In the genomic region with DNA sequence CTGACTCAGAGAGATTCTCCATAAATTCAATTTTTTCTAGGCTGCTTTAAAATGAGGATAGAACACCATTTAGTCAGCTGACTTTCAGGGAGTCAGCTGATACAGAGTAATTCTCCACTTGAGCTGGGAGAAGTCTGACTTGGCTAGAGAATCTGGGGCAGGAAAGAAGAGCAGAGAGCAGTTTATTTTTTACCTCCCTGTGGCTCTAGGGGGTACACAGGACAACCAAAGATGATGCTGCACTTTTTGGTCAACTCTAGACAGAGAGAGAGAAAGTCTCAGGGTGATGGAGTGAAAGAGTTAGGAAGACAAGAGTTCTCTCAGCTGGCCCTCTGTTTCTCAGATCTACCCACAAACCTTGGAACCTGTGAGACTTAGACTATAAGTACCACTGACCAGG, we compare ENCODE assay signal across 1 cellular context.
TF ChIP-seq lines count a peak whose summit lies in the region.

No MANE protein-coding gene starts in this region.

TF ChIP-seq in K562, 482 proteins besides CTCF, POLR2A, EP300 and RAD21 (continued from another document):
- TF ChIP-seq PRDM10 (IDR thresholded peaks at IDR 0.05; ENCODE audit: partially characterized antibody) (peak; percentile 18), TAF1 (IDR thresholded peaks at IDR 0.05; ENCODE audit: control insufficient read depth, extremely low read depth, insufficient read depth, low read length, severe bottlenecking) (no peak), HSF4 (CRISPR knock-in tag; IDR thresholded peaks at IDR 0.05; ENCODE audit: borderline replicate concordance) (0 out of 2 replicates have a peak, but pooled peaks have one; percentile 48), ZNF134 (CRISPR knock-in tag; conservative IDR thresholded peaks at IDR 0.05) (no peak), MAFF (IDR thresholded peaks at IDR 0.05; ENCODE audit: low read length) (peak; percentile 52), ZBTB9 (CRISPR knock-in tag; IDR thresholded peaks at IDR 0.05) (no peak), BMI1 (IDR thresholded peaks at IDR 0.05; ENCODE audit: low read length) (no peak), ILF3 (IDR thresholded peaks at IDR 0.05; ENCODE audit: borderline replicate concordance) (no peak), CBFA2T2 (conservative IDR thresholded peaks at IDR 0.05) (peak; percentile 54), GATAD2A (IDR thresholded peaks at IDR 0.05) (peak; percentile 10; the same call in 1 of the 2 replicates), MAFG (tag; conservative IDR thresholded peaks at IDR 0.05) (peak; percentile 79), C11orf30 (IDR thresholded peaks at IDR 0.05; ENCODE audit: low read depth) (peak; percentile 84), ZNF316 (IDR thresholded peaks at IDR 0.05) (peak; percentile 90), ARHGAP35 (IDR thresholded peaks at IDR 0.05; ENCODE audit: partially characterized antibody) (no peak), SAP30 (IDR thresholded peaks at IDR 0.05; ENCODE audit: borderline replicate concordance, insufficient read depth, low read depth, low read length, poor library complexity, severe bottlenecking) (no peak), RAD51 (IDR thresholded peaks at IDR 0.05; ENCODE audit: borderline replicate concordance, low read depth) (peak; percentile 89), ELF1 (tag; IDR thresholded peaks at IDR 0.05) (no peak), KLF16 (IDR thresholded peaks at IDR 0.05) (no peak), NFXL1 (CRISPR knock-in tag; IDR thresholded peaks at IDR 0.05) (no peak), ZNF766 (CRISPR knock-in tag; conservative IDR thresholded peaks at IDR 0.05) (peak; percentile 22), POLR2AphosphoS2 (IDR thresholded peaks at IDR 0.05; ENCODE audit: low read length) (no peak), UBTF (IDR thresholded peaks at IDR 0.05; ENCODE audit: borderline replicate concordance in 1 of 2, low read depth in 2 of 2, low read length in 2 of 2) (0 out of 4 replicates have a peak, but pooled peaks of 1 of the 2 experiments have one; percentile 23), TAF9B (IDR thresholded peaks at IDR 0.05; ENCODE audit: partially characterized antibody) (no peak), NFE2L1 (tag; IDR thresholded peaks at IDR 0.05; ENCODE audit: borderline replicate concordance, low read depth) (peak; percentile 49), KAT8 (IDR thresholded peaks at IDR 0.05; ENCODE audit: low read depth) (no peak), NR2C2 (CRISPR knock-in tag; IDR thresholded peaks at IDR 0.05) (no peak), NR2C2 (tag; IDR thresholded peaks at IDR 0.05) (no peak; the same call in 1 of the 2 replicates), E2F3 (CRISPR knock-in tag; IDR thresholded peaks at IDR 0.05) (no peak)
- TF ChIP-seq, protein P1, sequence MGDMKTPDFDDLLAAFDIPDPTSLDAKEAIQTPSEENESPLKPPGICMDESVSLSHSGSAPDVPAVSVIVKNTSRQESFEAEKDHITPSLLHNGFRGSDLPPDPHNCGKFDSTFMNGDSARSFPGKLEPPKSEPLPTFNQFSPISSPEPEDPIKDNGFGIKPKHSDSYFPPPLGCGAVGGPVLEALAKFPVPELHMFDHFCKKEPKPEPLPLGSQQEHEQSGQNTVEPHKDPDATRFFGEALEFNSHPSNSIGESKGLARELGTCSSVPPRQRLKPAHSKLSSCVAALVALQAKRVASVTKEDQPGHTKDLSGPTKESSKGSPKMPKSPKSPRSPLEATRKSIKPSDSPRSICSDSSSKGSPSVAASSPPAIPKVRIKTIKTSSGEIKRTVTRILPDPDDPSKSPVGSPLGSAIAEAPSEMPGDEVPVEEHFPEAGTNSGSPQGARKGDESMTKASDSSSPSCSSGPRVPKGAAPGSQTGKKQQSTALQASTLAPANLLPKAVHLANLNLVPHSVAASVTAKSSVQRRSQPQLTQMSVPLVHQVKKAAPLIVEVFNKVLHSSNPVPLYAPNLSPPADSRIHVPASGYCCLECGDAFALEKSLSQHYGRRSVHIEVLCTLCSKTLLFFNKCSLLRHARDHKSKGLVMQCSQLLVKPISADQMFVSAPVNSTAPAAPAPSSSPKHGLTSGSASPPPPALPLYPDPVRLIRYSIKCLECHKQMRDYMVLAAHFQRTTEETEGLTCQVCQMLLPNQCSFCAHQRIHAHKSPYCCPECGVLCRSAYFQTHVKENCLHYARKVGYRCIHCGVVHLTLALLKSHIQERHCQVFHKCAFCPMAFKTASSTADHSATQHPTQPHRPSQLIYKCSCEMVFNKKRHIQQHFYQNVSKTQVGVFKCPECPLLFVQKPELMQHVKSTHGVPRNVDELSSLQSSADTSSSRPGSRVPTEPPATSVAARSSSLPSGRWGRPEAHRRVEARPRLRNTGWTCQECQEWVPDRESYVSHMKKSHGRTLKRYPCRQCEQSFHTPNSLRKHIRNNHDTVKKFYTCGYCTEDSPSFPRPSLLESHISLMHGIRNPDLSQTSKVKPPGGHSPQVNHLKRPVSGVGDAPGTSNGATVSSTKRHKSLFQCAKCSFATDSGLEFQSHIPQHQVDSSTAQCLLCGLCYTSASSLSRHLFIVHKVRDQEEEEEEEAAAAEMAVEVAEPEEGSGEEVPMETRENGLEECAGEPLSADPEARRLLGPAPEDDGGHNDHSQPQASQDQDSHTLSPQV (IDR thresholded peaks at IDR 0.05), result peak; percentile 85
- TF ChIP-seq, protein P2, sequence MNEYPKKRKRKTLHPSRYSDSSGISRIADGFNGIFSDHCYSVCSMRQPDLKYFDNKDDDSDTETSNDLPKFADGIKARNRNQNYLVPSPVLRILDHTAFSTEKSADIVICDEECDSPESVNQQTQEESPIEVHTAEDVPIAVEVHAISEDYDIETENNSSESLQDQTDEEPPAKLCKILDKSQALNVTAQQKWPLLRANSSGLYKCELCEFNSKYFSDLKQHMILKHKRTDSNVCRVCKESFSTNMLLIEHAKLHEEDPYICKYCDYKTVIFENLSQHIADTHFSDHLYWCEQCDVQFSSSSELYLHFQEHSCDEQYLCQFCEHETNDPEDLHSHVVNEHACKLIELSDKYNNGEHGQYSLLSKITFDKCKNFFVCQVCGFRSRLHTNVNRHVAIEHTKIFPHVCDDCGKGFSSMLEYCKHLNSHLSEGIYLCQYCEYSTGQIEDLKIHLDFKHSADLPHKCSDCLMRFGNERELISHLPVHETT (CRISPR knock-in tag; conservative IDR thresholded peaks at IDR 0.05 in 1 of 2, IDR thresholded peaks at IDR 0.05 in 1 of 2), result 0 out of 4 replicates have a peak, but pooled peaks of 1 of the 2 experiments have one; percentile 19
- TF ChIP-seq, protein P3, sequence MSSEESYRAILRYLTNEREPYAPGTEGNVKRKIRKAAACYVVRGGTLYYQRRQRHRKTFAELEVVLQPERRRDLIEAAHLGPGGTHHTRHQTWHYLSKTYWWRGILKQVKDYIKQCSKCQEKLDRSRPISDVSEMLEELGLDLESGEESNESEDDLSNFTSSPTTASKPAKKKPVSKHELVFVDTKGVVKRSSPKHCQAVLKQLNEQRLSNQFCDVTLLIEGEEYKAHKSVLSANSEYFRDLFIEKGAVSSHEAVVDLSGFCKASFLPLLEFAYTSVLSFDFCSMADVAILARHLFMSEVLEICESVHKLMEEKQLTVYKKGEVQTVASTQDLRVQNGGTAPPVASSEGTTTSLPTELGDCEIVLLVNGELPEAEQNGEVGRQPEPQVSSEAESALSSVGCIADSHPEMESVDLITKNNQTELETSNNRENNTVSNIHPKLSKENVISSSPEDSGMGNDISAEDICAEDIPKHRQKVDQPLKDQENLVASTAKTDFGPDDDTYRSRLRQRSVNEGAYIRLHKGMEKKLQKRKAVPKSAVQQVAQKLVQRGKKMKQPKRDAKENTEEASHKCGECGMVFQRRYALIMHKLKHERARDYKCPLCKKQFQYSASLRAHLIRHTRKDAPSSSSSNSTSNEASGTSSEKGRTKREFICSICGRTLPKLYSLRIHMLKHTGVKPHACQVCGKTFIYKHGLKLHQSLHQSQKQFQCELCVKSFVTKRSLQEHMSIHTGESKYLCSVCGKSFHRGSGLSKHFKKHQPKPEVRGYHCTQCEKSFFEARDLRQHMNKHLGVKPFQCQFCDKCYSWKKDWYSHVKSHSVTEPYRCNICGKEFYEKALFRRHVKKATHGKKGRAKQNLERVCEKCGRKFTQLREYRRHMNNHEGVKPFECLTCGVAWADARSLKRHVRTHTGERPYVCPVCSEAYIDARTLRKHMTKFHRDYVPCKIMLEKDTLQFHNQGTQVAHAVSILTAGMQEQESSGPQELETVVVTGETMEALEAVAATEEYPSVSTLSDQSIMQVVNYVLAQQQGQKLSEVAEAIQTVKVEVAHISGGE (CRISPR knock-in tag; IDR thresholded peaks at IDR 0.05), result peak in 1 of 3 experiments; percentile 40; a peak in 1 of 6 replicates
TF ChIP-seq in K562: peak in this region for 18.
